Comparison of ENCODE assay signal across 8 cellular contexts in genomic region chr7:111090834-111091233, GRCh38. TPM values are rescaled to one million over a fixed set of nuclear protein-coding genes. Genes with fewer than 3 reads are reported as not detected.
DNase-seq lines count a peak whose midpoint lies in the region; ATAC-seq, FAIRE-seq and TF ChIP-seq lines count a peak whose summit lies in the region.

LRRN3 (plus strand) TSS chr7:111091127; CDS start chr7:111122773, 31,646 bp downstream.

- H2AFZ ChIP-seq in OCI-LY7 (ENCODE audit: low read length) (no peak within 1 kb of the TSS), GM12878 (ENCODE audit: control insufficient read depth, low read depth, low read length) (no peak within 1 kb of the TSS; the same call in 1 of the 2 replicates)

- no peaks in the 10 kb centered on the region for H4K20me1 ChIP-seq in OCI-LY7 (ENCODE audit: insufficient read depth, low read length)
- H4K20me1 ChIP-seq in GM12878 (ENCODE audit: control insufficient read depth, insufficient read depth) = no peaks in the 10 kb centered on the region

- no peak for TF ChIP-seq CTCF in OCI-LY7 (conservative IDR thresholded peaks at IDR 0.05; ENCODE audit: low read length)
- no peak for TF ChIP-seq CTCF in GM12878 (IDR thresholded peaks at IDR 0.05 in 2 of 3, conservative IDR thresholded peaks at IDR 0.05 in 1 of 3; ENCODE audit: control insufficient read depth in 2 of 3, extremely low read depth in 1 of 3, insufficient read depth in 1 of 3, low read depth in 3 of 3, low read length in 3 of 3)
- TF ChIP-seq CTCF in kidney (IDR thresholded peaks at IDR 0.05; ENCODE audit: borderline replicate concordance, extremely low read depth, insufficient read depth) = no peak

- SMC1A ChIA-PET in GM12878 (lab: Charles Lee; ENCODE audit: uncharacterized antibody, unreplicated experiment) = interaction anchor here (0.7 kb wide), 1 partner anchor 308 kb away, joined by 3 read pairs; no protein-coding TSS in a partner anchor

- 94% methylated on average over 5 of the region's 5 CpGs for WGBS in GM12878 (ENCODE audit: insufficient coverage, insufficient replicate concordance, low lambda C conversion rate, missing lambda C conversion rate)

- H3K4me2 ChIP-seq in OCI-LY7 (ENCODE audit: low read length) (peak within 1 kb of the TSS; percentile 34; the same call in 1 of the 2 replicates), GM12878 (ENCODE audit: control insufficient read depth, insufficient read depth) (peak within 1 kb of the TSS; percentile 33; the same call in 1 of the 2 replicates)

- H3K36me3 ChIP-seq in OCI-LY7 (ENCODE audit: insufficient read depth, low read length) (no peaks in the 10 kb centered on the region), GM12878 (ENCODE audit: control insufficient read depth in 2 of 2, insufficient read depth in 2 of 2, low read length in 1 of 2) (no peaks in the 10 kb centered on the region), kidney (ENCODE audit: control insufficient read depth in 1 of 2, insufficient read depth in 2 of 2, low read length in 2 of 2) (no peaks in the 10 kb centered on the region)

- RAD21 ChIA-PET in GM12878 (lab: Charles Lee; ENCODE audit: unreplicated experiment) = interaction anchor here (3.1 kb wide), 1 partner anchor 47 kb away, joined by 8 read pairs; no protein-coding TSS in a partner anchor

- H3K27ac ChIP-seq in OCI-LY7 (ENCODE audit: low read depth, low read length, poor library complexity, severe bottlenecking) = no peak within 1 kb of the TSS
- no peak within 1 kb of the TSS for H3K27ac ChIP-seq in GM12878 (ENCODE audit: control insufficient read depth, insufficient read depth)
- no peak within 1 kb of the TSS for H3K27ac ChIP-seq in kidney (ENCODE audit: low read depth in 2 of 2, low read length in 2 of 2)

- FAIRE-seq in GM12878 (lab: Jason Lieb, UNC) = no peak
- FAIRE-seq in kidney (lab: Jason Lieb, UNC) = peak; percentile 70

- no peaks in the 10 kb centered on the region for H3K9me2 ChIP-seq in OCI-LY7 (ENCODE audit: insufficient read depth, low read length)

- no peaks in the 10 kb centered on the region for H3K27me3 ChIP-seq in GM12878 (replicated peaks in 1 of 2; ENCODE audit: control insufficient read depth in 2 of 2, insufficient read depth in 2 of 2, low read length in 1 of 2)

- in situ Hi-C loops in G401 (cut with HindIII; ENCODE audit: low sequenced_read_pairs) (no loop called here), GM12878 (cut with MboI) (loop anchor here (5.0 kb wide), 2 partner anchors 396 to 641 kb away; no protein-coding TSS in a partner anchor)

- intact Hi-C loops in OCI-LY7 (cut with micrococcal nuclease; ENCODE audit: unreplicated experiment) = loop anchor here (2.0 to 5.0 kb wide), 2 partner anchors 471 to 644 kb away; partner anchors contain the start of gene IMMP2L
- intact Hi-C loops in GM12878 (cut with micrococcal nuclease; ENCODE audit: unreplicated experiment) = loop anchor here (2.0 to 10.0 kb wide), 3 partner anchors 231 to 1246 kb away; no protein-coding TSS in a partner anchor
- intact Hi-C loops in kidney (cut with DNase I) = no loop called here

- BruUV-seq in OCI-LY7 (replicated peaks; lab: Mats Ljungman, UMichigan) = no TSS peak
- BruUV-seq in GM12878 (replicated peaks; lab: Mats Ljungman, UMichigan) = no TSS peak

- POLR2A ChIA-PET in OCI-LY7 (lab: Charles Lee) = no interaction called here
- POLR2A ChIA-PET in GM12878 (lab: Charles Lee) = no interaction called here

- DNase-seq in G401 (ENCODE audit: low spot score) (peak; percentile 95), OCI-LY7 (ENCODE audit: low spot score) (no peak), GM12878 (ENCODE audit: low read depth, low spot score) (no peak), kidney (no peak)
- peak; percentile 20 to 23 for DNase-seq in stimulated activated CD8-positive, alpha-beta memory T cell treated with anti-CD3 and anti-CD28 coated beads, Interleukin-2, amount 100 ng/mL, for 48 hours (ENCODE audit: low read depth in 2 of 2)

- no peak for TF ChIP-seq EP300 in GM12878 (IDR thresholded peaks at IDR 0.05; ENCODE audit: borderline replicate concordance in 1 of 2, control insufficient read depth in 1 of 2, low read depth in 2 of 2, low read length in 2 of 2)

- peak; percentile 41; the same call in 1 of the 3 replicates for ATAC-seq in GM12878
- no peak for ATAC-seq in HG03457 (IDR thresholded peaks at IDR 0.05; ENCODE audit: unreplicated experiment)
- ATAC-seq in HG03469 (IDR thresholded peaks at IDR 0.05; ENCODE audit: unreplicated experiment) = no peak
- ATAC-seq in GM21515 (IDR thresholded peaks at IDR 0.05; ENCODE audit: unreplicated experiment) = no peak

- H3K4me1 ChIP-seq in OCI-LY7 (ENCODE audit: insufficient read depth, low read length, poor library complexity, severe bottlenecking) = no peaks in the 10 kb centered on the region
- H3K4me1 ChIP-seq in GM12878 (ENCODE audit: control insufficient read depth, insufficient read depth, low read length) = peaks cover 11% of the 10 kb centered on the region
- no peaks in the 10 kb centered on the region for H3K4me1 ChIP-seq in kidney (ENCODE audit: control insufficient read depth in 1 of 2, insufficient read depth in 1 of 2, low read depth in 1 of 2, low read length in 2 of 2)

- no peak for TF ChIP-seq RAD21 in GM12878 (IDR thresholded peaks at IDR 0.05; ENCODE audit: insufficient read depth, low read depth, low read length)

- H3K9me3 ChIP-seq in OCI-LY7 (ENCODE audit: low read length) = no peaks in the 10 kb centered on the region
- H3K9me3 ChIP-seq in GM12878 (replicated peaks; ENCODE audit: control insufficient read depth, insufficient read depth, low read length) = no peaks in the 10 kb centered on the region; the same call in 2 of the 3 replicates
- H3K9me3 ChIP-seq in kidney (ENCODE audit: control insufficient read depth in 1 of 2, low read length in 2 of 2) = no peaks in the 10 kb centered on the region

- H3K4me3 ChIP-seq in OCI-LY7 (ENCODE audit: low read depth, low read length, poor library complexity, severe bottlenecking) (no peak within 1 kb of the TSS), GM12878 (no peak within 1 kb of the TSS), kidney (ENCODE audit: low read length in 2 of 2) (peak within 1 kb of the TSS; percentile 13 to 44)

- H3K9ac ChIP-seq in GM12878 (ENCODE audit: control insufficient read depth, insufficient read depth, low read length) (no peak within 1 kb of the TSS), kidney (ENCODE audit: low read length in 2 of 2) (no peak within 1 kb of the TSS)

- no peaks in the 10 kb centered on the region for H3K79me2 ChIP-seq in OCI-LY7 (ENCODE audit: insufficient read depth, low read depth, low read length)
- no peaks in the 10 kb centered on the region for H3K79me2 ChIP-seq in GM12878 (ENCODE audit: control insufficient read depth, insufficient read depth, low read length)

- TF ChIP-seq POLR2A in GM12878 (IDR thresholded peaks at IDR 0.05; ENCODE audit: low read depth, low read length) = no peak

- CTCF ChIA-PET in OCI-LY7 (lab: Charles Lee; ENCODE audit: unreplicated experiment) = no interaction called here
- CTCF ChIA-PET in GM12878 (lab: Yijun Ruan, JAX) = interaction anchor here (1.1 to 1.7 kb wide), 2 partner anchors 9 to 640 kb away, joined by 3 to 4 read pairs; no protein-coding TSS in a partner anchor

TF ChIP-seq in GM12878, 131 proteins besides CTCF, POLR2A, EP300 and RAD21 (continues in another document):
- no peak for TF ChIP-seq KDM1A (IDR thresholded peaks at IDR 0.05; ENCODE audit: borderline replicate concordance)
- no peak for TF ChIP-seq ZNF24 (IDR thresholded peaks at IDR 0.05)
- TF ChIP-seq E2F8 (IDR thresholded peaks at IDR 0.05; ENCODE audit: low read depth, partially characterized antibody) = no peak
- TF ChIP-seq RUNX3 (IDR thresholded peaks at IDR 0.05; ENCODE audit: low read length) = no peak
- no peak for TF ChIP-seq MEF2B (IDR thresholded peaks at IDR 0.05; ENCODE audit: partially characterized antibody, poor library complexity, severe bottlenecking)

RNA-seq across cellular contexts. Expression of gene LRRN3, which starts in this region (rescaled TPM):
- 4.4 and 5.8 TPM in 2 replicates for total RNA-seq in G401 (2014; rRNA removed; shearing (Covaris generic))
- not detected in 2 replicates for total RNA-seq in OCI-LY7 (2014; rRNA removed; shearing (Covaris generic))
- total RNA-seq in OCI-LY7 (2022) = not detected in 2 replicates
- total RNA-seq in GM12878 (2013; cell fraction: nucleolus; rRNA removed) = not detected in 2 replicates
- 0.11 TPM in 2 replicates for total RNA-seq in GM12878 (2014; rRNA removed)
- 0.04 and 0.05 TPM in 2 replicates for total RNA-seq in GM12878 (2014; rRNA removed; fragmentation: Illumina TruSeq; extraction: Trizol)
- 0.08 and 0.18 TPM in 2 replicates for total RNA-seq in GM12878 (2021)
- polyA plus RNA-seq in GM12878 (2011; ENCODE audit: low read depth) = 0.07 TPM
- not detected in 2 replicates for polyA plus RNA-seq in GM12878 (2011; rRNA removed)
- not detected in 2 replicates for polyA plus RNA-seq in GM12878 (2011; cell fraction: cytosol; rRNA removed)
- polyA plus RNA-seq in GM12878 (2011; cell fraction: nucleus; rRNA removed) = not detected in 2 replicates
- polyA plus RNA-seq in GM12878 (2012) = 0.05 and 0.06 TPM in 2 replicates
- 0.06 TPM in 1 of 2 replicates, not detected in the other for polyA plus RNA-seq in GM12878 (2014; fragmentation: Illumina TruSeq; extraction: Trizol)
- under 1 TPM; 0.02 to 0.16 TPM for polyA plus RNA-seq in GM12878 (2014; fragmentation: Nextera tagmentation; extraction: Ambion mirVana)
- polyA plus RNA-seq in GM12878 (2014; rRNA removed) = 0.03 TPM in 1 of 2 replicates, not detected in the other
- under 1 TPM in 1 of 2 experiments, not detected in 1; 0.24 TPM for polyA plus RNA-seq in GM12878 (2016; fragmentation: Nextera tagmentation; extraction: Ambion mirVana)
- polyA minus RNA-seq in GM12878 (2011; rRNA and poly(A)+ RNA removed) = not detected in 2 replicates
- not detected in 2 replicates for polyA minus RNA-seq in GM12878 (2011; cell fraction: cytosol; rRNA and poly(A)+ RNA removed)
- not detected in 2 replicates for polyA minus RNA-seq in GM12878 (2011; cell fraction: nucleus; rRNA and poly(A)+ RNA removed)
- total RNA-seq in kidney = 1.1 TPM
- polyA plus RNA-seq in kidney (ENCODE audit: insufficient read depth, low read depth, low replicate concordance) = 0.54 TPM

Comparison
In these comparisons a context has a peak if more than half of its experiments do, and no peak if none do; other contexts are left out.
1. Peak in ATAC-seq and H3K4me2 ChIP-seq in GM12878; RNA of the gene not detected or under 1 TPM.
2. DNase-seq: peak in G401 (single experiment) and stimulated activated CD8-positive, alpha-beta memory T cell treated with anti-CD3 and anti-CD28 coated beads, Interleukin-2, amount 100 ng/mL, for 48 hours (2 of 2); none in OCI-LY7 (single experiment), GM12878 (single experiment) and kidney (single experiment).
3. H3K4me3 ChIP-seq: peak in kidney (2 of 2); none in OCI-LY7 (single experiment) and GM12878 (single experiment).